Comparison of ENCODE assay signal across 9 cellular contexts in the genomic region with DNA sequence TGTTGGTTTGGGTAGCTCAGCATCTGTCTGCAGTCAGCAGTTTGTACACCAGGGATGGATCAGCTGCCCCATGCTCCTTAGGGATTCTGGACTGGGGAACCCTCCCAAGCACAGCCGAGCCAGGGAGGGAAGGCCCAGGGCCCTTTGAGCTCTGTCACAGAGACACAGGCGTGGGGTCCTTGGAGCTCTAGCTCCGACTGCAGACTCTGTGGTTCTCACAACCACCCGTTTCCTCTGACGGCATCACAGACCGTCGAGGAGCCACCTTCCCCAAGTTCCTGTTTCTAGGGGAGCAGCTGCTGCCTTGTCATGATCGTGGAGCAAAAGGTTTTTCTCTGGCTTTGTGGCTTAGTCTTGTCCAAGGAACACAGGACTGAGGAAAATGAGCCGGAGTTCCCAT. TPM values are rescaled to one million over a fixed set of nuclear protein-coding genes. Genes with fewer than 3 reads are reported as not detected.
DNase-seq lines count a peak whose midpoint lies in the region; ATAC-seq and TF ChIP-seq lines count a peak whose summit lies in the region.
"Had no signal": no experiment of that assay in that cellular context is flagged by ENCODE, and none has a peak within 500 bp of the region (broad histone marks: within the 10 kb centered on the region; RNA-seq: fewer than 3 reads in every experiment).

A gene with protein sequence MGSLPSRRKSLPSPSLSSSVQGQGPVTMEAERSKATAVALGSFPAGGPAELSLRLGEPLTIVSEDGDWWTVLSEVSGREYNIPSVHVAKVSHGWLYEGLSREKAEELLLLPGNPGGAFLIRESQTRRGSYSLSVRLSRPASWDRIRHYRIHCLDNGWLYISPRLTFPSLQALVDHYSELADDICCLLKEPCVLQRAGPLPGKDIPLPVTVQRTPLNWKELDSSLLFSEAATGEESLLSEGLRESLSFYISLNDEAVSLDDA (minus strand): TSS at position 199 of the 400 bp plus-strand sequence. CDS start 4,861 bp downstream, outside the sequence.

- H2AFZ ChIP-seq in OCI-LY7 (ENCODE audit: low read length): peak within 1 kb of the TSS; percentile 58
- H2AFZ ChIP-seq in neuronal stem cell (ENCODE audit: low read length): no peak within 1 kb of the TSS

- BruUV-seq in OCI-LY7 (replicated peaks; lab: Mats Ljungman, UMichigan): no TSS peak

- H3K36me3 ChIP-seq in OCI-LY7 (ENCODE audit: insufficient read depth, low read length) (no peaks in the 10 kb centered on the region), neuronal stem cell (replicated peaks in 1 of 2; ENCODE audit: control insufficient read depth in 2 of 2, insufficient read depth in 2 of 2, low read length in 2 of 2) (no peaks in the 10 kb centered on the region)

- POLR2A ChIA-PET in OCI-LY7 (lab: Charles Lee): interaction anchor here (0.6 to 1.2 kb wide), 4 partner anchors 15 to 453 kb away, joined by 3 to 6 read pairs (median 3); no protein-coding TSS in a partner anchor

- H2BK5ac ChIP-seq in neuronal stem cell (ENCODE audit: low read length): no peak within 1 kb of the TSS

- no peak within 1 kb of the TSS for H3K4ac ChIP-seq in neuronal stem cell (ENCODE audit: low read length)

- no peak within 1 kb of the TSS for H3K23ac ChIP-seq in neuronal stem cell (ENCODE audit: low read depth, low read length, poor library complexity)

- no peaks in the 10 kb centered on the region for H4K20me1 ChIP-seq in OCI-LY7 (ENCODE audit: insufficient read depth, low read length)

- no peak within 1 kb of the TSS for H4K8ac ChIP-seq in neuronal stem cell (ENCODE audit: low read depth, low read length)

- H3K9me3 ChIP-seq in OCI-LY7 (ENCODE audit: low read length) (no peaks in the 10 kb centered on the region), neuronal stem cell (replicated peaks in 1 of 2; ENCODE audit: control insufficient read depth in 2 of 2, insufficient read depth in 1 of 2, low read depth in 1 of 2, low read length in 2 of 2) (no peaks in the 10 kb centered on the region)
- H3K9me3 ChIP-seq: heart right ventricle had no signal

- H3K4me2 ChIP-seq in OCI-LY7 (ENCODE audit: low read length) (peak within 1 kb of the TSS; percentile 15), neuronal stem cell (ENCODE audit: insufficient read depth, low read length, poor library complexity, severe bottlenecking) (no peak within 1 kb of the TSS)

- no peak within 1 kb of the TSS for H2BK12ac ChIP-seq in neuronal stem cell (ENCODE audit: low read length)

- intact Hi-C loops in OCI-LY7 (cut with micrococcal nuclease; ENCODE audit: unreplicated experiment): no loop called here

- H2BK15ac ChIP-seq in neuronal stem cell (ENCODE audit: low read length): peak within 1 kb of the TSS; percentile 10

- CTCF ChIA-PET in OCI-LY7 (lab: Charles Lee; ENCODE audit: unreplicated experiment): no interaction called here

- H3K4me3 ChIP-seq in OCI-LY7 (ENCODE audit: low read depth, low read length, poor library complexity, severe bottlenecking): no peak within 1 kb of the TSS
- H3K4me3 ChIP-seq in neuronal stem cell (ENCODE audit: low read length in 2 of 2): no peak within 1 kb of the TSS

- H3K14ac ChIP-seq in neuronal stem cell (ENCODE audit: low read length): no peak within 1 kb of the TSS

- H2AK5ac ChIP-seq in neuronal stem cell (ENCODE audit: low read depth, low read length): peak within 1 kb of the TSS; percentile 77

- no peaks in the 10 kb centered on the region for H3K27me3 ChIP-seq in neuronal stem cell (ENCODE audit: control insufficient read depth in 3 of 3, insufficient read depth in 3 of 3, low read depth in 1 of 3, low read length in 3 of 3)
- H3K27me3 ChIP-seq: heart right ventricle had no signal

- H3K27ac ChIP-seq in OCI-LY7 (ENCODE audit: low read depth, low read length, poor library complexity, severe bottlenecking): no peak within 1 kb of the TSS
- peak within 1 kb of the TSS; percentile 51 for H3K27ac ChIP-seq in neuronal stem cell (replicated peaks; ENCODE audit: low read length)

- H2BK120ac ChIP-seq in neuronal stem cell (ENCODE audit: low read depth, low read length): no peak within 1 kb of the TSS

- no peak within 1 kb of the TSS for H4K91ac ChIP-seq in neuronal stem cell (ENCODE audit: low read depth, low read length, poor library complexity)

- DNase-seq in AML-193 (lab: John Stamatoyannopoulos, UW): peak; percentile 77 to 78
- peak; percentile 56 for DNase-seq in OCI-LY7 (ENCODE audit: low spot score)
- peak; percentile 51 for DNase-seq in activated T-helper 1 cell treated with Interleukin-2 at 50 U/mL for 16 hours (ENCODE audit: low read depth)
- no peak for DNase-seq in neuronal stem cell (ENCODE audit: low spot score)
- no peak for DNase-seq in COR-L47 (lab: John Stamatoyannopoulos, UW)
- no peak for DNase-seq in NCI-H1436 treated with DMSO at 0.1 percent for 48 hours (lab: John Stamatoyannopoulos, UW)
- DNase-seq: heart right ventricle had no signal

- peak within 1 kb of the TSS; percentile 29 for H3K18ac ChIP-seq in neuronal stem cell (ENCODE audit: low read length)

- H3K79me1 ChIP-seq in neuronal stem cell (ENCODE audit: low read depth, low read length): no peaks in the 10 kb centered on the region

- H3K4me1 ChIP-seq in OCI-LY7 (ENCODE audit: insufficient read depth, low read length, poor library complexity, severe bottlenecking) (peaks cover 26% of the 10 kb centered on the region), neuronal stem cell (ENCODE audit: control insufficient read depth in 2 of 2, insufficient read depth in 1 of 2, low read depth in 1 of 2, low read length in 2 of 2) (peaks cover 4 to 27% of the 10 kb centered on the region in 2 donors)

- H3K9me2 ChIP-seq in OCI-LY7 (ENCODE audit: insufficient read depth, low read length): no peaks in the 10 kb centered on the region

- ATAC-seq in GM21529 (IDR thresholded peaks at IDR 0.05; ENCODE audit: unreplicated experiment) (no peak), HG03432 (IDR thresholded peaks at IDR 0.05; ENCODE audit: unreplicated experiment) (no peak)

- H3K9ac ChIP-seq in neuronal stem cell (ENCODE audit: low read depth, low read length, poor library complexity): no peak within 1 kb of the TSS

- H3K79me2 ChIP-seq in OCI-LY7 (ENCODE audit: insufficient read depth, low read depth, low read length): no peaks in the 10 kb centered on the region

- no peak for TF ChIP-seq CTCF in OCI-LY7 (conservative IDR thresholded peaks at IDR 0.05; ENCODE audit: low read length)

- WGBS in neuronal stem cell (ENCODE audit: extremely low coverage in 2 of 2, insufficient read length in 2 of 2, insufficient replicate concordance in 1 of 2), 2 donors: no CpG with 5 or more reads among the region's 9 CpGs

RNA-seq across cellular contexts. Expression of the gene that starts here (rescaled TPM):
- total RNA-seq in OCI-LY7 (2014; rRNA removed; shearing (Covaris generic)): 1.5 and 2.0 TPM in 2 replicates
- 4.1 and 5.0 TPM in 2 replicates for total RNA-seq in OCI-LY7 (2022)
- 0.10 TPM for polyA plus RNA-seq in neuronal stem cell (2013, experiment 1 of 2)
- 0.08 TPM for polyA plus RNA-seq in neuronal stem cell (2013, experiment 2 of 2)

Comparison
In these comparisons a context has a peak if more than half of its experiments do, and no peak if none do; other contexts are left out.
1. DNase-seq: peak in AML-193 (2 of 2), OCI-LY7 (single experiment) and activated T-helper 1 cell treated with Interleukin-2 at 50 U/mL for 16 hours (single experiment); none in neuronal stem cell (single experiment), COR-L47 (single experiment) and NCI-H1436 treated with DMSO at 0.1 percent for 48 hours (single experiment).